Comparison of ENCODE assay signal across 25 cellular contexts in genomic region chr4:52604215-52604614, GRCh38. TPM values are rescaled to one million over a fixed set of nuclear protein-coding genes. Genes with fewer than 3 reads are reported as not detected.
DNase-seq lines count a peak whose midpoint lies in the region; ATAC-seq and TF ChIP-seq lines count a peak whose summit lies in the region.
"Had no signal": no experiment of that assay in that cellular context is flagged by ENCODE, and none has a peak within 500 bp of the region (broad histone marks: within the 10 kb centered on the region; RNA-seq: fewer than 3 reads in every experiment).

No MANE protein-coding gene starts in this region.

- no peak overlapping the region for H2AFZ ChIP-seq in PC-3 (ENCODE audit: low read length)

- no peak overlapping the region for H3K9ac ChIP-seq in PC-3 (ENCODE audit: low read length)
- H3K9ac ChIP-seq in endodermal cell (ENCODE audit: extremely low read depth, low read length, poor library complexity, severe bottlenecking): no peak overlapping the region
- H3K9ac ChIP-seq: KMS-11, SK-N-SH had no signal

- no peaks in the 10 kb centered on the region for H3K27me3 ChIP-seq in heart left ventricle
- H3K27me3 ChIP-seq in PC-3 (ENCODE audit: low read length): no peaks in the 10 kb centered on the region
- H3K27me3 ChIP-seq in endodermal cell (ENCODE audit: control insufficient read depth, insufficient read depth, low read length, poor library complexity, severe bottlenecking): no peaks in the 10 kb centered on the region
- H3K27me3 ChIP-seq in stomach: no peaks in the 10 kb centered on the region
- H3K27me3 ChIP-seq in CD8-positive, alpha-beta T cell (ENCODE audit: insufficient read depth, low read length): no peaks in the 10 kb centered on the region

- H3K9me3 ChIP-seq in heart left ventricle (no peaks in the 10 kb centered on the region), PC-3 (ENCODE audit: low read length) (no peaks in the 10 kb centered on the region), endodermal cell (ENCODE audit: control insufficient read depth, low read length) (peaks cover 17% of the 10 kb centered on the region), stomach (no peaks in the 10 kb centered on the region)
- no peaks in the 10 kb centered on the region for H3K9me3 ChIP-seq in CD8-positive, alpha-beta T cell (ENCODE audit: low read length)
- H3K9me3 ChIP-seq: A549, HAP-1, SK-N-SH had no signal

- ATAC-seq in heart left ventricle: peak in 2 of 4 donors; percentile 46 to 57
- ATAC-seq in Right ventricle myocardium inferior: no peak
- ATAC-seq in PC-3: peak; percentile 42
- no peak for ATAC-seq in HG03280 (IDR thresholded peaks at IDR 0.05; ENCODE audit: unreplicated experiment)
- no peak for ATAC-seq in CD8-positive, alpha-beta T cell
- ATAC-seq: A549 had no signal

- no peak for TF ChIP-seq EP300 in stomach (IDR thresholded peaks at IDR 0.05)

- WGBS in heart left ventricle, 4 donors: 51 to 56% (median 53%) methylated on average over 3 of the region's 3 CpGs
- WGBS in endodermal cell (ENCODE audit: insufficient coverage in 1 of 2, insufficient read length in 1 of 2), 2 experiments: 75% methylated on average over 3 of the region's 3 CpGs; no CpG with 5 or more reads in 1 of the 2 experiments
- WGBS in stomach, 5 donors: 19 to 63% (median 33%) methylated on average over 3 of the region's 3 CpGs

- intact Hi-C loops in heart left ventricle (cut with DNase I): loop anchor here in 3 of 10 donors (10.0 kb wide), 2 partner anchors 51 to 261 kb away; partner anchors contain the start of genes USP46 (in 2 of the 3) and RASL11B (in 1 of the 3)
- intact Hi-C loops in Right ventricle myocardium inferior (cut with DNase I): loop anchor here (5.0 to 10.0 kb wide), 3 partner anchors 52 to 261 kb away; partner anchors contain the start of genes RASL11B and USP46
- intact Hi-C loops in PC-3 (cut with micrococcal nuclease): no loop called here
- intact Hi-C loops in stomach (cut with DNase I; ENCODE audit: low total_unique reads): no loop called here
- intact Hi-C loops in CD8-positive, alpha-beta T cell (cut with DNase I, micrococcal nuclease): no loop called here

- POLR2A ChIA-PET in PC-3 (lab: Charles Lee; ENCODE audit: unreplicated experiment): no interaction called here
- POLR2A ChIA-PET in CD8-positive, alpha-beta T cell (lab: Charles Lee): no interaction called here

- peaks cover 74% of the 10 kb centered on the region for H3K36me3 Mint-ChIP-seq in endodermal cell (ENCODE audit: low read depth)
- peaks cover 28% of the 10 kb centered on the region for H3K36me3 Mint-ChIP-seq in CD8-positive, alpha-beta T cell

- no peak overlapping the region for H3K27ac Mint-ChIP-seq in endodermal cell
- no peak overlapping the region for H3K27ac Mint-ChIP-seq in CD8-positive, alpha-beta T cell
- H3K27ac Mint-ChIP-seq: B cell, CD14-positive monocyte had no signal

- no peaks in the 10 kb centered on the region for H3K27me3 Mint-ChIP-seq in endodermal cell (ENCODE audit: insufficient read depth)
- H3K27me3 Mint-ChIP-seq in CD8-positive, alpha-beta T cell (ENCODE audit: low read depth): no peaks in the 10 kb centered on the region
- H3K27me3 Mint-ChIP-seq: B cell had no signal

- TF ChIP-seq CTCF in heart left ventricle (IDR thresholded peaks at IDR 0.05) (no peak), PC-3 (conservative IDR thresholded peaks at IDR 0.05; ENCODE audit: low read depth, low read length) (no peak), endodermal cell (conservative IDR thresholded peaks at IDR 0.05) (peak; percentile 47), stomach (IDR thresholded peaks at IDR 0.05) (no peak)
- no peak for TF ChIP-seq CTCF in CD8-positive, alpha-beta T cell (IDR thresholded peaks at IDR 0.05)

- CTCF ChIA-PET in PC-3 (lab: Charles Lee): no interaction called here
- CTCF ChIA-PET in CD8-positive, alpha-beta T cell (lab: Charles Lee): interaction anchor here (0.7 kb wide), 1 partner anchor 39 kb away, joined by 3 read pairs; no protein-coding TSS in a partner anchor

- H3K9me2 ChIP-seq in PC-3 (replicated peaks; ENCODE audit: low read length): no peaks in the 10 kb centered on the region
- H3K9me2 ChIP-seq: SK-N-SH had no signal

- H3K4me3 ChIP-seq in heart left ventricle (no peak overlapping the region), PC-3 (ENCODE audit: low read length) (no peak overlapping the region), endodermal cell (ENCODE audit: low read length) (peak overlapping the region; percentile 32), stomach (no peak overlapping the region)
- H3K4me3 ChIP-seq in CD8-positive, alpha-beta T cell (ENCODE audit: low read depth, low read length): no peak overlapping the region
- H3K4me3 ChIP-seq: A549, HAP-1 had no signal

- no peak overlapping the region for H3K4me2 ChIP-seq in PC-3 (ENCODE audit: low read length)
- H3K4me2 ChIP-seq: A549, KMS-11, SK-N-SH had no signal

- peaks cover 28% of the 10 kb centered on the region for H3K4me1 Mint-ChIP-seq in endodermal cell
- no peaks in the 10 kb centered on the region for H3K4me1 Mint-ChIP-seq in CD8-positive, alpha-beta T cell (ENCODE audit: low read depth)
- H3K4me1 Mint-ChIP-seq: B cell, CD14-positive monocyte had no signal

- H3K9me3 Mint-ChIP-seq in endodermal cell: no peaks in the 10 kb centered on the region
- H3K9me3 Mint-ChIP-seq in CD8-positive, alpha-beta T cell: no peaks in the 10 kb centered on the region

- peak overlapping the region; percentile 6 for H3K4me3 Mint-ChIP-seq in endodermal cell
- no peak overlapping the region for H3K4me3 Mint-ChIP-seq in CD8-positive, alpha-beta T cell
- H3K4me3 Mint-ChIP-seq: B cell, CD14-positive monocyte had no signal

- no peaks in the 10 kb centered on the region for H4K20me1 ChIP-seq in PC-3 (ENCODE audit: low read length)

- BruUV-seq in PC-3 (replicated peaks; lab: Mats Ljungman, UMichigan): no TSS peak

- H3K27ac ChIP-seq in heart left ventricle (peak overlapping the region in 8 of 12 donors; percentile 1 to 51 (median 24)), PC-3 (ENCODE audit: low read length) (no peak overlapping the region), endodermal cell (ENCODE audit: low read depth, low read length) (no peak overlapping the region), stomach (no peak overlapping the region)
- H3K27ac ChIP-seq in CD8-positive, alpha-beta T cell (ENCODE audit: low read depth, low read length): no peak overlapping the region
- H3K27ac ChIP-seq: A549, HL-60, KMS-11 had no signal

- no peaks in the 10 kb centered on the region for H3F3A ChIP-seq in PC-3 (ENCODE audit: low read length, unreplicated experiment)

- no peak for TF ChIP-seq POLR2A in heart left ventricle (IDR thresholded peaks at IDR 0.05)
- no peak for TF ChIP-seq POLR2A in stomach (IDR thresholded peaks at IDR 0.05)

- H3K79me2 ChIP-seq in PC-3 (ENCODE audit: low read length): no peaks in the 10 kb centered on the region

- H3K36me3 ChIP-seq in heart left ventricle (peaks cover 0 to 79% (median 40%) of the 10 kb centered on the region in 9 donors), PC-3 (ENCODE audit: low read depth, low read length) (peaks cover 7% of the 10 kb centered on the region; the same call in 1 of the 2 replicates), endodermal cell (ENCODE audit: control insufficient read depth, insufficient read depth, low read length) (peaks cover 81% of the 10 kb centered on the region), stomach (peaks cover 0 to 74% (median 68%) of the 10 kb centered on the region in 4 donors)
- no peaks in the 10 kb centered on the region for H3K36me3 ChIP-seq in CD8-positive, alpha-beta T cell (ENCODE audit: insufficient read depth, low read length)

- H3K4me1 ChIP-seq in heart left ventricle: peaks cover 0 to 30% (median 2%) of the 10 kb centered on the region in 12 donors
- H3K4me1 ChIP-seq in PC-3 (ENCODE audit: insufficient read depth, low read length): no peaks in the 10 kb centered on the region
- H3K4me1 ChIP-seq in endodermal cell (ENCODE audit: control insufficient read depth, insufficient read depth, low read length): peaks cover 9% of the 10 kb centered on the region
- peaks cover 0 to 3% (median 0%) of the 10 kb centered on the region in 4 donors for H3K4me1 ChIP-seq in stomach
- no peaks in the 10 kb centered on the region for H3K4me1 ChIP-seq in CD8-positive, alpha-beta T cell (ENCODE audit: insufficient read depth, low read length)
- H3K4me1 ChIP-seq: A549, HAP-1 had no signal

- DNase-seq in heart left ventricle: peak in 1 of 5 donors; percentile 39
- DNase-seq in Right ventricle myocardium inferior (ENCODE audit: missing footprints): no peak
- peak; percentile 14 for DNase-seq in PC-3
- no peak for DNase-seq in endodermal cell
- DNase-seq in stomach: peak; percentile 53
- DNase-seq in dedifferentiated amniotic fluid mesenchymal stem cell (ENCODE audit: extremely low spot score): no peak
- no peak for DNase-seq in CD8-positive, alpha-beta T cell
- DNase-seq: DMS79, IMR-90, MV-4-11, NCI-H1694, NCI-H2081 treated with DMSO at 0.1 percent for 48 hours, NCI-H2171 treated with DMSO at 0.1 percent for 48 hours, NCI-H446 treated with DMSO at 0.1 percent for 48 hours, NCI-H526 treated with DMSO at 0.1 percent for 48 hours, RPMI8226, SIG-M5, SK-N-SH had no signal

RNA-seq across cellular contexts. Expression of gene USP46, which starts 54.9 kb away (rescaled TPM):
- 100 to 1,000 TPM in 1 of 9 donors, 10 to 100 TPM in 8; 29.8 to 111 (median 75.3) TPM for total RNA-seq in heart left ventricle
- polyA plus RNA-seq in heart left ventricle: 10 to 100 TPM in 1 of 2 donors, 1 to 10 TPM in 1; 6.1 to 26.2 TPM
- total RNA-seq in Right ventricle myocardium inferior: 65.1 TPM
- 9.2 and 9.4 TPM in 2 replicates for total RNA-seq in PC-3 (2014; rRNA removed)
- 10 to 100 TPM; 42.0 to 42.9 TPM for total RNA-seq in endodermal cell
- polyA plus RNA-seq in endodermal cell (2013, experiment 1 of 2): 30.4 TPM
- polyA plus RNA-seq in endodermal cell (2013, experiment 2 of 2): 28.4 TPM
- 10 to 100 TPM in 3 of 5 donors, 1 to 10 TPM in 2; 2.7 to 36.5 (median 24.8) TPM for total RNA-seq in stomach
- polyA plus RNA-seq in stomach: 1 to 10 TPM; 3.2 to 6.4 (median 5.8) TPM
- 1 to 10 TPM; 3.1 to 4.5 TPM for total RNA-seq in CD8-positive, alpha-beta T cell

Comparison
In these comparisons a context has a peak if more than half of its experiments do, and no peak if none do; other contexts are left out.
1. DNase-seq: peak in PC-3 (single experiment) and stomach (single experiment); none in Right ventricle myocardium inferior (single experiment), endodermal cell (single experiment), dedifferentiated amniotic fluid mesenchymal stem cell (single experiment) and CD8-positive, alpha-beta T cell (0 of 7).
2. H3K27ac ChIP-seq: peak in heart left ventricle (8 of 12); none in PC-3 (single experiment), endodermal cell (single experiment), stomach (0 of 5) and CD8-positive, alpha-beta T cell (single experiment).